Comparison of ENCODE assay signal across 25 cellular contexts in the genomic region with DNA sequence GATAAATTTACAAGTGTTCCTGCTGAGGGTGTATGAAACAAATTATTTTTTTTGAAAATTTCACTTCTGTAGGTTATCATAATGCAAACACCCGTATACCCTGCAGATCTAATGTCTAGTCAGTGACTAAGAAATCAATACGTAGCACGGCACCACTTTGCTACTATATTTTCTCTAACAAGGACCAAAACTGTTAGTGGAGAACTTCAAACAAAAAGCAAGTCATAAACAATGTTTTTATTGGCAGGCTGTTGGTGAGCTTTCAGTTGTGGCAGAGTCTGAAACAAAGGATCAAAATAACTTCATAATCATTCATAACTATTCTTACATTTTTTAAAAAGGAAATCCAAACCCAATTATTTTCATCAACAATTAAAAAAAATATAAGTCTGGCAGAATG.
"Had no signal": no experiment of that assay in that cellular context is flagged by ENCODE, and none has a peak within 500 bp of the region (broad histone marks: within the 10 kb centered on the region; RNA-seq: fewer than 3 reads in every experiment).

No MANE protein-coding gene starts in this region.

- H3K9ac ChIP-seq: SK-N-SH had no signal

- H3K4me3 ChIP-seq: Peyer's patch, SJCRH30 had no signal

- H3K9me3 ChIP-seq: Peyer's patch, SJCRH30, SK-N-SH had no signal

- DNase-seq: activated CD4-positive, alpha-beta T cell treated with anti-CD3 and anti-CD28 coated beads for 36 hours; activated CD4-positive, alpha-beta T cell treated with anti-CD3 and anti-CD28 coated beads, Interleukin-2, amount 50 U/mL, for 1 hour; activated CD8-positive, alpha-beta memory T cell treated with anti-CD3 and anti-CD28 coated beads, Interleukin-2, amount 50 U/mL, for 4 hours; activated CD8-positive, alpha-beta T cell treated with anti-CD3 and anti-CD28 coated beads for 36 hours; activated gamma-delta T cell treated with Interleukin-2 at 50 U/mL for 16 hours; activated naive CD4-positive, alpha-beta T cell treated with anti-CD3 and anti-CD28 coated beads, Interleukin-2, amount 50 U/mL, for 16 hours; activated naive CD8-positive, alpha-beta T cell treated with anti-CD3 and anti-CD28 coated beads, Interleukin-2, amount 10 ng/mL, durations not matched to agents 7 days and 5 days; activated T-cell treated with anti-CD3 and anti-CD28 coated beads, Interleukin-2, amount 50 U/mL, for 72 hours; aorta; Kasumi-1; KBM-7; NCI-H1105; NCI-H1436; NCI-H1694 treated with DMSO at 0.1 percent for 48 hours; NCI-H2029 treated with DMSO at 0.1 percent for 48 hours; NCI-H345; NCI-H510A; NCI-H526 treated with DMSO at 0.1 percent for 48 hours; NCI-H82; Peyer's patch; Right ventricle myocardium superior; SJCRH30; SK-N-SH; T-helper 1 cell; WERI-Rb-1 had no signal

- H3K4me1 ChIP-seq: Peyer's patch, SJCRH30 had no signal

- H3K4me2 ChIP-seq: SK-N-SH had no signal

- H3K27me3 ChIP-seq: Peyer's patch, SJCRH30 had no signal

- H3K9me2 ChIP-seq: SK-N-SH had no signal
